In genomic region chr2:70871398-70872211, GRCh38 we compare ENCODE assay signal across 8 cellular contexts. TPM values are rescaled to one million over a fixed set of nuclear protein-coding genes. Genes with fewer than 3 reads are reported as not detected.
DNase-seq lines count a peak whose midpoint lies in the region; ATAC-seq and TF ChIP-seq lines count a peak whose summit lies in the region.

No MANE protein-coding gene starts in this region.

- H3K4me3 ChIP-seq in GM12875 (ENCODE audit: low read depth, low read length), result no peak overlapping the region

- peak; percentile 89 for ATAC-seq in HG03354 (IDR thresholded peaks at IDR 0.05; ENCODE audit: poor library complexity, severe bottlenecking, unreplicated experiment)
- ATAC-seq in left colon, result peak; percentile 98
- no peak for ATAC-seq in HG03565 (IDR thresholded peaks at IDR 0.05; ENCODE audit: unreplicated experiment)

- DNase-seq in NCI-H524 treated with DMSO at 0.1 percent for 48 hours (lab: John Stamatoyannopoulos, UW) (peak; percentile 55), left colon (peak; percentile 72 to 91)
- DNase-seq in activated CD4-positive, alpha-beta T cell treated with anti-CD3 and anti-CD28 coated beads for 24 hours (ENCODE audit: low read depth in 2 of 2), result peak; percentile 70 to 83
- DNase-seq in central memory CD4-positive, alpha-beta T cell, result peak; percentile 53
- peak; percentile 65 for DNase-seq in stimulated activated CD4-positive, alpha-beta T cell treated with anti-CD3 and anti-CD28 coated beads, Interleukin-2, amount 100 ng/mL, for 4 hours (ENCODE audit: low read depth)

- intact Hi-C loops in left colon (cut with DNase I, micrococcal nuclease), result loop anchor here (5.0 to 10.0 kb wide), 3 partner anchors 46 to 76 kb away; no protein-coding TSS in a partner anchor

- TF ChIP-seq CTCF in GM12875 (IDR thresholded peaks at IDR 0.05; ENCODE audit: borderline replicate concordance, insufficient read depth, low read depth, low read length), result peak; percentile 95

RNA-seq across cellular contexts. Expression of gene VAX2, which starts 28.8 kb away (rescaled TPM):
- total RNA-seq in left colon, result not detected

RNA-seq across cellular contexts. Expression of gene CD207, which starts 36.0 kb away (rescaled TPM):
- total RNA-seq in left colon, result under 1 TPM in 1 of 2 donors, not detected in 1; 0.22 TPM

RNA-seq across cellular contexts. Expression of gene CLEC4F, which starts 51.2 kb away (rescaled TPM):
- under 1 TPM in 1 of 2 donors, not detected in 1; 0.11 TPM for total RNA-seq in left colon
